ENCODE assay signal across 35 cellular contexts in genomic region chr1:7655354-7655753, GRCh38.
"Had no signal": no experiment of that assay in that cellular context is flagged by ENCODE, and none has a peak within 500 bp of the region (broad histone marks: within the 10 kb centered on the region; RNA-seq: fewer than 3 reads in every experiment).

No MANE protein-coding gene starts in this region.

- H3K9ac ChIP-seq: SK-N-SH had no signal

- H3K36me3 ChIP-seq: MG63, SJSA1 had no signal

- H3K27me3 ChIP-seq: MG63, SJSA1 had no signal

- H3K4me2 ChIP-seq: SK-N-SH had no signal

- H3K4me1 ChIP-seq: SJSA1 had no signal

- ATAC-seq: activated naive CD8-positive, alpha-beta T cell treated with anti-CD3 and anti-CD28 coated beads, Interleukin-2, amount 50 U/mL, for 24 hours; activated T-cell treated with anti-CD3 and anti-CD28 coated beads, Interleukin-2, amount 50 U/mL, for 4 hours; Panc1 had no signal

- H3K27me3 Mint-ChIP-seq: activated B cell treated with CpG ODN at 0.5 μM for 24 hours; activated CD4-positive, alpha-beta memory T cell treated with anti-CD3 and anti-CD28 coated beads for 36 hours; activated naive CD4-positive, alpha-beta T cell treated with anti-CD3 and anti-CD28 coated beads, Interleukin-2, amount 10 ng/mL, durations not matched to agents 7 days and 5 days; activated naive CD8-positive, alpha-beta T cell; activated naive CD8-positive, alpha-beta T cell treated with anti-CD3 and anti-CD28 coated beads, Interleukin-2, amount 50 U/mL, for 24 hours; brain had no signal

- H3K4me1 Mint-ChIP-seq: activated B cell treated with CpG ODN at 0.5 μM for 24 hours; activated naive CD4-positive, alpha-beta T cell treated with anti-CD3 and anti-CD28 coated beads, Interleukin-2, amount 10 ng/mL, durations not matched to agents 7 days and 5 days had no signal

- H3K27ac ChIP-seq: SJSA1, VCaP had no signal

- H3K36me3 Mint-ChIP-seq: activated CD4-positive, alpha-beta memory T cell treated with anti-CD3 and anti-CD28 coated beads for 36 hours; activated naive CD4-positive, alpha-beta T cell treated with anti-CD3 and anti-CD28 coated beads, Interleukin-2, amount 10 ng/mL, durations not matched to agents 7 days and 5 days; activated naive CD8-positive, alpha-beta T cell; brain had no signal

- H3K4me3 ChIP-seq: MG63, SJSA1 had no signal

- DNase-seq: activated B cell treated with CpG ODN at 0.5 μM for 24 hours; activated CD4-positive, alpha-beta memory T cell treated with anti-CD3 and anti-CD28 coated beads for 36 hours; activated CD4-positive, alpha-beta T cell treated with anti-CD3 and anti-CD28 coated beads for 4 hours; activated CD4-positive, alpha-beta T cell treated with anti-CD3 and anti-CD28 coated beads, Interleukin-2, amount 50 U/mL, for 1 hour; activated CD4-positive, CD25-positive, alpha-beta regulatory T cell treated with anti-CD3 and anti-CD28 coated beads, Interleukin-2, amount 50 U/mL, for 72 hours; activated CD8-positive, alpha-beta memory T cell treated with anti-CD3 and anti-CD28 coated beads, Interleukin-2, amount 50 U/mL, for 4 hours; activated naive CD4-positive, alpha-beta T cell treated with anti-CD3 and anti-CD28 coated beads, Interleukin-2, amount 10 ng/mL, durations not matched to agents 7 days and 5 days; activated naive CD8-positive, alpha-beta T cell treated with anti-CD3 and anti-CD28 coated beads, Interleukin-2, amount 50 U/mL, for 24 hours; activated T-cell treated with anti-CD3 and anti-CD28 coated beads for 4 hours; activated T-cell treated with anti-CD3 and anti-CD28 coated beads, Interleukin-2, amount 50 U/mL, for 4 hours; anterior cingulate cortex; central memory CD4-positive, alpha-beta T cell; Kasumi-1; KG1; MG63; NCI-H1048; NCI-H1105 treated with DMSO at 0.1 percent for 48 hours; NCI-H1436; NCI-H1694; NCI-H1930; NCI-H2081 treated with DMSO at 0.1 percent for 48 hours; NCI-H226; NCI-H446 treated with DMSO at 0.1 percent for 48 hours; NCI-H524; NCI-H69; RPMI8226; SHP77 treated with DMSO at 0.1 percent for 48 hours; SK-N-SH had no signal

- H3K27ac Mint-ChIP-seq: activated B cell treated with CpG ODN at 0.5 μM for 24 hours; activated CD4-positive, alpha-beta memory T cell treated with anti-CD3 and anti-CD28 coated beads for 36 hours; activated naive CD4-positive, alpha-beta T cell treated with anti-CD3 and anti-CD28 coated beads, Interleukin-2, amount 10 ng/mL, durations not matched to agents 7 days and 5 days; activated naive CD8-positive, alpha-beta T cell; activated naive CD8-positive, alpha-beta T cell treated with anti-CD3 and anti-CD28 coated beads, Interleukin-2, amount 50 U/mL, for 24 hours; activated T-helper 1 cell treated with anti-CD3 and anti-CD28 coated beads, Interleukin-12 subunit alpha, Interleukin-12 subunit beta, Interleukin-2, Interleukin-4 antibody, amounts not matched to agents 30 ng/mL and 10 ng/mL and 1 ng/mL, durations not matched to agents 14 hours and 24 hours and 36 hours; T-helper 1 cell treated with Interleukin-12 subunit alpha and Interleukin-12 subunit beta and Interleukin-4 antibody, amounts not matched to agents 30 μg/mL and 1 μg/mL, for 36 hours had no signal

- H3K9me3 Mint-ChIP-seq: activated B cell treated with CpG ODN at 0.5 μM for 24 hours; activated CD4-positive, alpha-beta memory T cell treated with anti-CD3 and anti-CD28 coated beads for 36 hours; activated naive CD8-positive, alpha-beta T cell treated with anti-CD3 and anti-CD28 coated beads, Interleukin-2, amount 50 U/mL, for 24 hours; activated T-cell treated with anti-CD3 and anti-CD28 coated beads, Interleukin-2, amount 50 U/mL, for 4 hours; activated T-helper 1 cell treated with anti-CD3 and anti-CD28 coated beads, Interleukin-12 subunit alpha, Interleukin-12 subunit beta, Interleukin-2, Interleukin-4 antibody, amounts not matched to agents 30 ng/mL and 10 ng/mL and 1 ng/mL, durations not matched to agents 14 hours and 24 hours and 36 hours; brain had no signal

- H3K4me3 Mint-ChIP-seq: activated B cell treated with CpG ODN at 0.5 μM for 24 hours; activated CD4-positive, alpha-beta memory T cell treated with anti-CD3 and anti-CD28 coated beads for 36 hours; activated naive CD4-positive, alpha-beta T cell treated with anti-CD3 and anti-CD28 coated beads, Interleukin-2, amount 10 ng/mL, durations not matched to agents 7 days and 5 days; activated naive CD8-positive, alpha-beta T cell; activated naive CD8-positive, alpha-beta T cell treated with anti-CD3 and anti-CD28 coated beads, Interleukin-2, amount 50 U/mL, for 24 hours; activated T-cell treated with anti-CD3 and anti-CD28 coated beads, Interleukin-2, amount 50 U/mL, for 4 hours; activated T-helper 1 cell treated with anti-CD3 and anti-CD28 coated beads, Interleukin-12 subunit alpha, Interleukin-12 subunit beta, Interleukin-2, Interleukin-4 antibody, amounts not matched to agents 30 ng/mL and 10 ng/mL and 1 ng/mL, durations not matched to agents 14 hours and 24 hours and 36 hours; T-helper 1 cell treated with Interleukin-12 subunit alpha and Interleukin-12 subunit beta and Interleukin-4 antibody, amounts not matched to agents 30 μg/mL and 1 μg/mL, for 36 hours had no signal

- H3K9me3 ChIP-seq: MG63, SJSA1, SK-N-SH had no signal
